ENCODE assay signal across 8 cellular contexts in genomic region chr16:19294156-19294649, GRCh38.
DNase-seq lines count a peak whose midpoint lies in the region; ATAC-seq and TF ChIP-seq lines count a peak whose summit lies in the region.

No MANE protein-coding gene starts in this region.

- ATAC-seq in GM18519 (IDR thresholded peaks at IDR 0.05; ENCODE audit: low FRiP score, unreplicated experiment) = peak; percentile 57
- peak; percentile 78 for ATAC-seq in GM21737 (IDR thresholded peaks at IDR 0.05; ENCODE audit: unreplicated experiment)

- H3K4me3 ChIP-seq in WERI-Rb-1 (ENCODE audit: low read depth, low read length) = no peak overlapping the region

- no peaks in the 10 kb centered on the region for H3K36me3 ChIP-seq in WERI-Rb-1

- H3K27ac ChIP-seq in WERI-Rb-1 = no peak overlapping the region

- TF ChIP-seq CTCF in WERI-Rb-1 (IDR thresholded peaks at IDR 0.05; ENCODE audit: low read depth, low read length) = no peak

- H3K27me3 ChIP-seq in WERI-Rb-1 (ENCODE audit: insufficient read depth, low read depth, severe bottlenecking) = no peaks in the 10 kb centered on the region

- intact Hi-C loops in head of caudate nucleus (cut with DNase I) = no loop called here

- DNase-seq in NOMO-1 (lab: John Stamatoyannopoulos, UW; ENCODE audit: unreplicated experiment in 2 of 2) = peak; percentile 91 to 94
- DNase-seq in head of caudate nucleus = peak in 41 of 42 donors; percentile 6 to 85 (median 57)
- DNase-seq in stimulated activated CD8-positive, alpha-beta memory T cell treated with anti-CD3 and anti-CD28 coated beads, Interleukin-4, amount 100 ng/mL, for 24 hours (ENCODE audit: low read depth) = peak; percentile 15
- no peak for DNase-seq in WERI-Rb-1
- DNase-seq in NCI-H774 (lab: John Stamatoyannopoulos, UW) = no peak
- DNase-seq in D341Med (ENCODE audit: low spot score) = no peak

- H3K9me3 ChIP-seq in WERI-Rb-1 (ENCODE audit: severe bottlenecking) = no peaks in the 10 kb centered on the region

Comparison
In these comparisons a context has a peak if more than half of its experiments do, and no peak if none do; other contexts are left out.
1. DNase-seq: peak in NOMO-1 (2 of 2), head of caudate nucleus (41 of 42) and stimulated activated CD8-positive, alpha-beta memory T cell treated with anti-CD3 and anti-CD28 coated beads, Interleukin-4, amount 100 ng/mL, for 24 hours (single experiment); none in WERI-Rb-1 (single experiment), NCI-H774 (single experiment) and D341Med (single experiment).